In the genomic region with DNA sequence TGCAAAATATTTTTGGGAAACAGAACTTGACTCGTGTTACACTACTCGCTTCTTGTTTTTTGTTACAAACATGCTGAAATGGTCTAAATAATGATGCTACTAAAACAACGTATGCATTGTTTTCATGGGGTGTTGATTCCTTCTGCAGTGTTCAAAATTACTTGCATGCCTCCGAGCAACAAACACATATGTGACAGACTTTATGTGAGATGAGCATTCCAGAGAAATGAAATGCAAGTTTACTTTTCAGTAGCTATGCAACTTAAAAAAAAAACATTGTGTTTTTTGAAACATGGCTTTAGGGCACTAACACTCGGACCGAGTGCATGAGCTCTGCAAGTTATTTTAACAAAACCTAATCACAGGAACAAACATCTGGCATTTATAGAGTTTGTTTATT, we compare ENCODE assay signal across 22 cellular contexts.
A peak's percentile ranks its signal among the peaks of the same experiment; 100 is the strongest.
DNase-seq lines count a peak whose midpoint lies in the region; ATAC-seq, FAIRE-seq and TF ChIP-seq lines count a peak whose summit lies in the region.
"Had no signal": no experiment of that assay in that cellular context is flagged by ENCODE, and none has a peak within 500 bp of the region (broad histone marks: within the 10 kb centered on the region; RNA-seq: fewer than 3 reads in every experiment).

No MANE protein-coding gene starts in this region.

- WGBS in SK-N-SH (ENCODE audit: low lambda C conversion rate): 74% methylated on average over 6 of the region's 6 CpGs
- 24 to 28% methylated on average over 6 of the region's 6 CpGs for WGBS in tibial nerve, 2 donors

- H3K27ac ChIP-seq in SK-N-SH (ENCODE audit: low read depth in 2 of 2, low read length in 1 of 2) (peak overlapping the region in 1 of 2 experiments; percentile 51; a peak in 2 of 4 replicates), keratinocyte (ENCODE audit: control insufficient read depth, insufficient read depth, low read length) (peak overlapping the region; percentile 69), tibial nerve (peak overlapping the region in 3 of 4 donors; percentile 15 to 75 (median 65)), PC-3 (ENCODE audit: low read length) (no peak overlapping the region)
- H3K27ac ChIP-seq: 22Rv1, left ventricle myocardium inferior, PC-9, psoas muscle, upper lobe of right lung had no signal

- no peak for TF ChIP-seq RAD21 in SK-N-SH (IDR thresholded peaks at IDR 0.05; ENCODE audit: low read length)

- intact Hi-C loops in PC-3 (cut with micrococcal nuclease): no loop called here

- no TSS peak for BruUV-seq in PC-3 (replicated peaks; lab: Mats Ljungman, UMichigan)

- CTCF ChIA-PET in SK-N-SH (lab: Yijun Ruan, JAX) (interaction anchor here (1.7 kb wide), 1 partner anchor 18 kb away, joined by 5 read pairs; no protein-coding TSS in a partner anchor), PC-3 (lab: Charles Lee) (no interaction called here)

- no peak for TF ChIP-seq POLR2A in tibial nerve (IDR thresholded peaks at IDR 0.05)

- no peak for TF ChIP-seq CTCF in SK-N-SH (IDR thresholded peaks at IDR 0.05)
- no peak for TF ChIP-seq CTCF in choroid plexus epithelial cell (conservative IDR thresholded peaks at IDR 0.05; ENCODE audit: low read depth, low read length)
- TF ChIP-seq CTCF in keratinocyte (optimal IDR thresholded peaks at IDR 0.05 in 1 of 3, IDR thresholded peaks at IDR 0.05 in 1 of 3, conservative IDR thresholded peaks at IDR 0.05 in 1 of 3; ENCODE audit: extremely low read depth in 1 of 3, insufficient read depth in 2 of 3, low read length in 3 of 3): no peak
- TF ChIP-seq CTCF in tibial nerve (IDR thresholded peaks at IDR 0.05): no peak
- no peak for TF ChIP-seq CTCF in PC-3 (conservative IDR thresholded peaks at IDR 0.05; ENCODE audit: low read depth, low read length)

- dilution Hi-C loops in keratinocyte (cut with MboI; ENCODE audit: extremely low pct_ligation_motif_present, low sequenced_read_pairs): no loop called here

- DNase-seq in SK-N-SH (no peak), choroid plexus epithelial cell (ENCODE audit: low read depth) (peak; percentile 62), keratinocyte (ENCODE audit: low read depth, low spot score) (no peak), tibial nerve (ENCODE audit: low spot score in 2 of 2) (no peak), ureter (ENCODE audit: low spot score) (no peak), PC-3 (no peak)
- DNase-seq: activated CD8-positive, alpha-beta memory T cell treated with anti-CD3 and anti-CD28 coated beads for 24 hours; DMS53; esophagus squamous epithelium; left ventricle myocardium inferior; MV-4-11; NCI-H2107; NCI-H69; PC-9; psoas muscle; stimulated activated naive CD4-positive, alpha-beta T cell treated with Interleukin-2 at 50 U/mL for 16 hours; T-cell; upper lobe of right lung had no signal

- H3K79me2 ChIP-seq in SK-N-SH (ENCODE audit: insufficient read depth) (peaks cover 55% of the 10 kb centered on the region; the same call in 1 of the 2 replicates), keratinocyte (ENCODE audit: control insufficient read depth, insufficient read depth, low read length) (peaks cover 11% of the 10 kb centered on the region), PC-3 (ENCODE audit: low read length) (no peaks in the 10 kb centered on the region)

- no peaks in the 10 kb centered on the region for H3K9me1 ChIP-seq in keratinocyte (ENCODE audit: control insufficient read depth, extremely low read depth, insufficient read depth, low read length)

- peaks cover 10% of the 10 kb centered on the region for H4K20me1 ChIP-seq in SK-N-SH (ENCODE audit: insufficient read depth)
- no peaks in the 10 kb centered on the region for H4K20me1 ChIP-seq in keratinocyte (ENCODE audit: control insufficient read depth, extremely low read depth, insufficient read depth, low read length)
- no peaks in the 10 kb centered on the region for H4K20me1 ChIP-seq in PC-3 (ENCODE audit: low read length)

- H3K36me3 ChIP-seq in SK-N-SH (replicated peaks in 1 of 2; ENCODE audit: control insufficient read depth in 1 of 2, insufficient read depth in 2 of 2, low read length in 1 of 2) (peaks cover 5 to 16% of the 10 kb centered on the region in 2 experiments), keratinocyte (ENCODE audit: control insufficient read depth in 2 of 2, extremely low read depth in 1 of 2, insufficient read depth in 2 of 2, low read length in 2 of 2) (no peaks in the 10 kb centered on the region), tibial nerve (peaks cover 0 to 11% (median 0%) of the 10 kb centered on the region in 3 donors), PC-3 (ENCODE audit: low read depth, low read length) (no peaks in the 10 kb centered on the region)
- H3K36me3 ChIP-seq: upper lobe of right lung had no signal

- ATAC-seq in SK-N-SH treated with all-trans-retinoic acid at 6 μM for 48 hours (no peak; the same call in 2 of the 3 replicates), PC-3 (no peak), GM21529 (IDR thresholded peaks at IDR 0.05; ENCODE audit: unreplicated experiment) (no peak)
- ATAC-seq: psoas muscle, T-cell, upper lobe of right lung, WTC11 had no signal

- H3K4me1 ChIP-seq in SK-N-SH (ENCODE audit: control insufficient read depth in 1 of 2, insufficient read depth in 2 of 2, low read depth in 1 of 2, low read length in 1 of 2): peaks cover 12 to 21% of the 10 kb centered on the region in 2 experiments
- H3K4me1 ChIP-seq in keratinocyte (ENCODE audit: control insufficient read depth, extremely low read depth, insufficient read depth, low read length): peaks cover 32% of the 10 kb centered on the region
- H3K4me1 ChIP-seq in tibial nerve: peaks cover 0 to 64% (median 29%) of the 10 kb centered on the region in 4 donors
- H3K4me1 ChIP-seq in PC-3 (ENCODE audit: insufficient read depth, low read length): no peaks in the 10 kb centered on the region

- H3K27me3 ChIP-seq in SK-N-SH (ENCODE audit: insufficient read depth): no peaks in the 10 kb centered on the region
- no peaks in the 10 kb centered on the region for H3K27me3 ChIP-seq in keratinocyte (ENCODE audit: control insufficient read depth, extremely low read depth, insufficient read depth, low read length)
- H3K27me3 ChIP-seq in tibial nerve: no peaks in the 10 kb centered on the region
- H3K27me3 ChIP-seq in PC-3 (ENCODE audit: low read length): no peaks in the 10 kb centered on the region
- H3K27me3 ChIP-seq: esophagus squamous epithelium, upper lobe of right lung had no signal

- H3K4me2 ChIP-seq in SK-N-SH: peak overlapping the region; percentile 28; the same call in 1 of the 2 replicates
- peak overlapping the region; percentile 33 for H3K4me2 ChIP-seq in keratinocyte (ENCODE audit: control insufficient read depth, extremely low read depth, insufficient read depth, low read depth, low read length)
- no peak overlapping the region for H3K4me2 ChIP-seq in PC-3 (ENCODE audit: low read length)
- H3K4me2 ChIP-seq: PC-9 had no signal

- H3K4me3 ChIP-seq in SK-N-SH (ENCODE audit: low read depth in 2 of 2, low read length in 1 of 2) (no peak overlapping the region), choroid plexus epithelial cell (ENCODE audit: low read depth, low read length) (no peak overlapping the region), keratinocyte (ENCODE audit: control insufficient read depth in 2 of 3, extremely low read depth in 1 of 3, insufficient read depth in 2 of 3, low read depth in 1 of 3, low read length in 3 of 3) (peak overlapping the region in 1 of 3 experiments; percentile 21), tibial nerve (no peak overlapping the region), PC-3 (ENCODE audit: low read length) (no peak overlapping the region)
- H3K4me3 ChIP-seq: esophagus squamous epithelium, left ventricle myocardium inferior, PC-9, psoas muscle, upper lobe of right lung had no signal

- POLR2A ChIA-PET in SK-N-SH (lab: Yijun Ruan, JAX): no interaction called here
- POLR2A ChIA-PET in PC-3 (lab: Charles Lee; ENCODE audit: unreplicated experiment): no interaction called here

- H3F3A ChIP-seq in SK-N-SH (replicated peaks; ENCODE audit: insufficient read depth) (peaks cover 14% of the 10 kb centered on the region), PC-3 (ENCODE audit: low read length, unreplicated experiment) (no peaks in the 10 kb centered on the region)

- FAIRE-seq in keratinocyte (lab: Jason Lieb, UNC): peak; percentile 43

- no peak overlapping the region for H2AFZ ChIP-seq in SK-N-SH (ENCODE audit: low read depth)
- no peak overlapping the region for H2AFZ ChIP-seq in keratinocyte (ENCODE audit: control insufficient read depth, low read length)
- no peak overlapping the region for H2AFZ ChIP-seq in PC-3 (ENCODE audit: low read length)
- H2AFZ ChIP-seq: PC-9 had no signal

- H3K9ac ChIP-seq in SK-N-SH (no peak overlapping the region), keratinocyte (ENCODE audit: control insufficient read depth, extremely low read depth, insufficient read depth, low read length) (no peak overlapping the region), PC-3 (ENCODE audit: low read length) (no peak overlapping the region)

- H3K9me3 ChIP-seq in SK-N-SH: no peaks in the 10 kb centered on the region
- H3K9me3 ChIP-seq in keratinocyte (ENCODE audit: control insufficient read depth, low read depth, low read length): no peaks in the 10 kb centered on the region
- H3K9me3 ChIP-seq in tibial nerve: no peaks in the 10 kb centered on the region
- no peaks in the 10 kb centered on the region for H3K9me3 ChIP-seq in PC-3 (ENCODE audit: low read length)
- H3K9me3 ChIP-seq: esophagus squamous epithelium, left ventricle myocardium inferior, psoas muscle, upper lobe of right lung had no signal

- H3K9me2 ChIP-seq in SK-N-SH (no peaks in the 10 kb centered on the region), PC-3 (replicated peaks; ENCODE audit: low read length) (no peaks in the 10 kb centered on the region)

- no peak for TF ChIP-seq EP300 in SK-N-SH (IDR thresholded peaks at IDR 0.05; ENCODE audit: borderline replicate concordance in 1 of 2, low read depth in 1 of 2, low read length in 1 of 2)
- TF ChIP-seq EP300 in tibial nerve (IDR thresholded peaks at IDR 0.05): no peak

TF ChIP-seq in SK-N-SH treated with all-trans-retinoic acid at 6 μM for 48 hours, 23 proteins besides CTCF, POLR2A, EP300 and RAD21:
- no peak for TF ChIP-seq ISL1 (CRISPR knock-in tag; IDR thresholded peaks at IDR 0.05)
